Comparison of ENCODE assay signal across 23 cellular contexts in genomic region chr1:9027307-9027706, GRCh38. TPM values are rescaled to one million over a fixed set of nuclear protein-coding genes. Genes with fewer than 3 reads are reported as not detected.
DNase-seq lines count a peak whose midpoint lies in the region; ATAC-seq and TF ChIP-seq lines count a peak whose summit lies in the region.
"Had no signal": no experiment of that assay in that cellular context is flagged by ENCODE, and none has a peak within 500 bp of the region (broad histone marks: within the 10 kb centered on the region; RNA-seq: fewer than 3 reads in every experiment).

No MANE protein-coding gene starts in this region.

- no peaks in the 10 kb centered on the region for H3K27me3 ChIP-seq in GM23338 (ENCODE audit: insufficient read depth)

- H3K79me2 ChIP-seq in GM23338 (replicated peaks; ENCODE audit: insufficient read depth): no peaks in the 10 kb centered on the region

- H3K4me1 Mint-ChIP-seq in GM23338: no peaks in the 10 kb centered on the region; the same call in 2 of the 3 replicates
- H3K4me1 Mint-ChIP-seq: CD4-positive, CD25-positive, alpha-beta regulatory T cell; H9 had no signal

- DNase-seq in NCI-H748 treated with DMSO at 0.1 percent for 48 hours (lab: John Stamatoyannopoulos, UW): peak; percentile 0
- no peak for DNase-seq in NCI-H748 (lab: John Stamatoyannopoulos, UW; ENCODE audit: unreplicated experiment)
- no peak for DNase-seq in GM23338 (ENCODE audit: low spot score)
- DNase-seq in NCI-H2029 treated with DMSO at 0.1 percent for 48 hours (lab: John Stamatoyannopoulos, UW): peak; percentile 25
- DNase-seq in amniotic stem cell (lab: John Stamatoyannopoulos, UW): no peak
- no peak for DNase-seq in NCI-H345 (lab: John Stamatoyannopoulos, UW)
- DNase-seq in NCI-H1436 (lab: John Stamatoyannopoulos, UW): no peak
- DNase-seq: C1 segment of cervical spinal cord; Caco-2; CD4-positive, CD25-positive, alpha-beta regulatory T cell; CD8-positive, alpha-beta T cell; DMS153; DMS79 treated with DMSO at 0.1 percent for 48 hours; GF-D8; H9 had no signal

- 0 out of 2 replicates have a peak overlapping the region, but pooled peaks have one; percentile 10 for H2AFZ ChIP-seq in GM23338

- no peaks in the 10 kb centered on the region for H4K20me1 ChIP-seq in GM23338 (replicated peaks; ENCODE audit: insufficient read depth)

- H3K9me2 ChIP-seq in GM23338 (ENCODE audit: insufficient read depth): no peaks in the 10 kb centered on the region

- H3K27me3 Mint-ChIP-seq in GM23338 (ENCODE audit: insufficient read depth, low read depth, poor library complexity): peaks cover 2% of the 10 kb centered on the region

- H3K36me3 Mint-ChIP-seq in GM23338 (ENCODE audit: low read depth): peaks cover 12% of the 10 kb centered on the region; the same call in 2 of the 3 replicates
- H3K36me3 Mint-ChIP-seq: CD4-positive, CD25-positive, alpha-beta regulatory T cell; CD8-positive, alpha-beta T cell had no signal

- no peak overlapping the region for H3K4me2 ChIP-seq in GM23338

- no peaks in the 10 kb centered on the region for H3K4me1 ChIP-seq in GM23338 (ENCODE audit: insufficient read depth)

- H3K27ac Mint-ChIP-seq in GM23338: no peak overlapping the region
- H3K27ac Mint-ChIP-seq: CD8-positive, alpha-beta T cell; H9 had no signal

- TF ChIP-seq CTCF in C4-2B (conservative IDR thresholded peaks at IDR 0.05) (no peak), GM23338 (conservative IDR thresholded peaks at IDR 0.05; ENCODE audit: low read depth in 2 of 2) (no peak)

- H3K4me3 ChIP-seq in GM23338: no peak overlapping the region

- no peak for ATAC-seq in GM23338
- ATAC-seq: CD8-positive, alpha-beta T cell; HCT116 had no signal

- H3F3A ChIP-seq in GM23338 (replicated peaks; ENCODE audit: low read depth): no peaks in the 10 kb centered on the region

- H3K36me3 ChIP-seq in GM23338 (ENCODE audit: insufficient read depth): no peaks in the 10 kb centered on the region

- peak overlapping the region; percentile 51 for H3K27ac ChIP-seq in C4-2B
- H3K27ac ChIP-seq in GM23338 (ENCODE audit: low read depth): no peak overlapping the region

- no peak overlapping the region for H3K4me3 Mint-ChIP-seq in GM23338
- H3K4me3 Mint-ChIP-seq: CD4-positive, CD25-positive, alpha-beta regulatory T cell; CD8-positive, alpha-beta T cell; H9 had no signal

- peaks cover 28% of the 10 kb centered on the region for H3K9me3 Mint-ChIP-seq in GM23338

TF ChIP-seq in GM23338, 12 proteins besides CTCF, POLR2A, EP300 and RAD21 (continues in another document):
- no peak for TF ChIP-seq NANOG (IDR thresholded peaks at IDR 0.05; ENCODE audit: borderline replicate concordance)
- TF ChIP-seq EZH2phosphoT487 (IDR thresholded peaks at IDR 0.05; ENCODE audit: unreplicated experiment): no peak
- no peak for TF ChIP-seq CREB1 (CRISPR knock-in tag; IDR thresholded peaks at IDR 0.05; ENCODE audit: low read depth)
- TF ChIP-seq POLR2AphosphoS5 (IDR thresholded peaks at IDR 0.05; ENCODE audit: low read depth): no peak
- TF ChIP-seq EZH2 (IDR thresholded peaks at IDR 0.05; ENCODE audit: low read depth, unreplicated experiment): no peak
- TF ChIP-seq, protein P1, sequence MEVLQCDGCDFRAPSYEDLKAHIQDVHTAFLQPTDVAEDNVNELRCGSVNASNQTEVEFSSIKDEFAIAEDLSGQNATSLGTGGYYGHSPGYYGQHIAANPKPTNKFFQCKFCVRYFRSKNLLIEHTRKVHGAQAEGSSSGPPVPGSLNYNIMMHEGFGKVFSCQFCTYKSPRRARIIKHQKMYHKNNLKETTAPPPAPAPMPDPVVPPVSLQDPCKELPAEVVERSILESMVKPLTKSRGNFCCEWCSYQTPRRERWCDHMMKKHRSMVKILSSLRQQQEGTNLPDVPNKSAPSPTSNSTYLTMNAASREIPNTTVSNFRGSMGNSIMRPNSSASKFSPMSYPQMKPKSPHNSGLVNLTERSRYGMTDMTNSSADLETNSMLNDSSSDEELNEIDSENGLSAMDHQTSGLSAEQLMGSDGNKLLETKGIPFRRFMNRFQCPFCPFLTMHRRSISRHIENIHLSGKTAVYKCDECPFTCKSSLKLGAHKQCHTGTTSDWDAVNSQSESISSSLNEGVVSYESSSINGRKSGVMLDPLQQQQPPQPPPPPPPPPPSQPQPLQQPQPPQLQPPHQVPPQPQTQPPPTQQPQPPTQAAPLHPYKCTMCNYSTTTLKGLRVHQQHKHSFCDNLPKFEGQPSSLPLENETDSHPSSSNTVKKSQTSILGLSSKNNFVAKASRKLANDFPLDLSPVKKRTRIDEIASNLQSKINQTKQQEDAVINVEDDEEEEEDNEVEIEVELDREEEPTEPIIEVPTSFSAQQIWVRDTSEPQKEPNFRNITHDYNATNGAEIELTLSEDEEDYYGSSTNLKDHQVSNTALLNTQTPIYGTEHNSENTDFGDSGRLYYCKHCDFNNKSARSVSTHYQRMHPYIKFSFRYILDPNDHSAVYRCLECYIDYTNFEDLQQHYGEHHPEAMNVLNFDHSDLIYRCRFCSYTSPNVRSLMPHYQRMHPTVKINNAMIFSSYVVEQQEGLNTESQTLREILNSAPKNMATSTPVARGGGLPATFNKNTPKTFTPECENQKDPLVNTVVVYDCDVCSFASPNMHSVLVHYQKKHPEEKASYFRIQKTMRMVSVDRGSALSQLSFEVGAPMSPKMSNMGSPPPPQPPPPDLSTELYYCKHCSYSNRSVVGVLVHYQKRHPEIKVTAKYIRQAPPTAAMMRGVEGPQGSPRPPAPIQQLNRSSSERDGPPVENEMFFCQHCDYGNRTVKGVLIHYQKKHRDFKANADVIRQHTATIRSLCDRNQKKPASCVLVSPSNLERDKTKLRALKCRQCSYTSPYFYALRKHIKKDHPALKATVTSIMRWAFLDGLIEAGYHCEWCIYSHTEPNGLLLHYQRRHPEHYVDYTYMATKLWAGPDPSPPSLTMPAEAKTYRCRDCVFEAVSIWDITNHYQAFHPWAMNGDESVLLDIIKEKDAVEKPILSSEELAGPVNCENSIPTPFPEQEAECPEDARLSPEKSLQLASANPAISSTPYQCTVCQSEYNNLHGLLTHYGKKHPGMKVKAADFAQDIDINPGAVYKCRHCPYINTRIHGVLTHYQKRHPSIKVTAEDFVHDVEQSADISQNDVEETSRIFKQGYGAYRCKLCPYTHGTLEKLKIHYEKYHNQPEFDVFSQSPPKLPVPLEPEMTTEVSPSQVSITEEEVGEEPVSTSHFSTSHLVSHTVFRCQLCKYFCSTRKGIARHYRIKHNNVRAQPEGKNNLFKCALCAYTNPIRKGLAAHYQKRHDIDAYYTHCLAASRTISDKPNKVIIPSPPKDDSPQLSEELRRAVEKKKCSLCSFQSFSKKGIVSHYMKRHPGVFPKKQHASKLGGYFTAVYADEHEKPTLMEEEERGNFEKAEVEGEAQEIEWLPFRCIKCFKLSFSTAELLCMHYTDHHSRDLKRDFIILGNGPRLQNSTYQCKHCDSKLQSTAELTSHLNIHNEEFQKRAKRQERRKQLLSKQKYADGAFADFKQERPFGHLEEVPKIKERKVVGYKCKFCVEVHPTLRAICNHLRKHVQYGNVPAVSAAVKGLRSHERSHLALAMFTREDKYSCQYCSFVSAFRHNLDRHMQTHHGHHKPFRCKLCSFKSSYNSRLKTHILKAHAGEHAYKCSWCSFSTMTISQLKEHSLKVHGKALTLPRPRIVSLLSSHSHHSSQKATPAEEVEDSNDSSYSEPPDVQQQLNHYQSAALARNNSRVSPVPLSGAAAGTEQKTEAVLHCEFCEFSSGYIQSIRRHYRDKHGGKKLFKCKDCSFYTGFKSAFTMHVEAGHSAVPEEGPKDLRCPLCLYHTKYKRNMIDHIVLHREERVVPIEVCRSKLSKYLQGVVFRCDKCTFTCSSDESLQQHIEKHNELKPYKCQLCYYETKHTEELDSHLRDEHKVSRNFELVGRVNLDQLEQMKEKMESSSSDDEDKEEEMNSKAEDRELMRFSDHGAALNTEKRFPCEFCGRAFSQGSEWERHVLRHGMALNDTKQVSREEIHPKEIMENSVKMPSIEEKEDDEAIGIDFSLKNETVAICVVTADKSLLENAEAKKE (CRISPR knock-in tag; IDR thresholded peaks at IDR 0.05): no peak
- TF ChIP-seq JUNB (IDR thresholded peaks at IDR 0.05; ENCODE audit: unreplicated experiment): no peak
- TF ChIP-seq, protein P2, sequence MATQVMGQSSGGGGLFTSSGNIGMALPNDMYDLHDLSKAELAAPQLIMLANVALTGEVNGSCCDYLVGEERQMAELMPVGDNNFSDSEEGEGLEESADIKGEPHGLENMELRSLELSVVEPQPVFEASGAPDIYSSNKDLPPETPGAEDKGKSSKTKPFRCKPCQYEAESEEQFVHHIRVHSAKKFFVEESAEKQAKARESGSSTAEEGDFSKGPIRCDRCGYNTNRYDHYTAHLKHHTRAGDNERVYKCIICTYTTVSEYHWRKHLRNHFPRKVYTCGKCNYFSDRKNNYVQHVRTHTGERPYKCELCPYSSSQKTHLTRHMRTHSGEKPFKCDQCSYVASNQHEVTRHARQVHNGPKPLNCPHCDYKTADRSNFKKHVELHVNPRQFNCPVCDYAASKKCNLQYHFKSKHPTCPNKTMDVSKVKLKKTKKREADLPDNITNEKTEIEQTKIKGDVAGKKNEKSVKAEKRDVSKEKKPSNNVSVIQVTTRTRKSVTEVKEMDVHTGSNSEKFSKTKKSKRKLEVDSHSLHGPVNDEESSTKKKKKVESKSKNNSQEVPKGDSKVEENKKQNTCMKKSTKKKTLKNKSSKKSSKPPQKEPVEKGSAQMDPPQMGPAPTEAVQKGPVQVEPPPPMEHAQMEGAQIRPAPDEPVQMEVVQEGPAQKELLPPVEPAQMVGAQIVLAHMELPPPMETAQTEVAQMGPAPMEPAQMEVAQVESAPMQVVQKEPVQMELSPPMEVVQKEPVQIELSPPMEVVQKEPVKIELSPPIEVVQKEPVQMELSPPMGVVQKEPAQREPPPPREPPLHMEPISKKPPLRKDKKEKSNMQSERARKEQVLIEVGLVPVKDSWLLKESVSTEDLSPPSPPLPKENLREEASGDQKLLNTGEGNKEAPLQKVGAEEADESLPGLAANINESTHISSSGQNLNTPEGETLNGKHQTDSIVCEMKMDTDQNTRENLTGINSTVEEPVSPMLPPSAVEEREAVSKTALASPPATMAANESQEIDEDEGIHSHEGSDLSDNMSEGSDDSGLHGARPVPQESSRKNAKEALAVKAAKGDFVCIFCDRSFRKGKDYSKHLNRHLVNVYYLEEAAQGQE (IDR thresholded peaks at IDR 0.05; ENCODE audit: unreplicated experiment): no peak
- TF ChIP-seq ZNF114 (CRISPR knock-in tag; IDR thresholded peaks at IDR 0.05): no peak

RNA-seq across cellular contexts. Expression of gene SLC2A7, which starts 1.1 kb away (rescaled TPM):
- total RNA-seq in GM23338 (2014; rRNA removed; shearing (Covaris generic)): not detected in 2 replicates
- not detected in 2 replicates for polyA plus RNA-seq in GM23338 (2016; fragmentation: Nextera tagmentation; extraction: Ambion mirVana)
- total RNA-seq: A172; A673; Caco-2; CD4-positive, CD25-positive, alpha-beta regulatory T cell; CD8-positive, alpha-beta T cell; Daoy; G401; H4; H9 had no signal
- polyA plus RNA-seq: BJ; CD4-positive, CD25-positive, alpha-beta regulatory T cell had no signal

RNA-seq across cellular contexts. Expression of gene SLC2A5, which starts 42.1 kb away (rescaled TPM):
- total RNA-seq in GM23338 (2014; rRNA removed; shearing (Covaris generic)): 0.03 TPM in 1 of 2 replicates, not detected in the other
- polyA plus RNA-seq in GM23338 (2016; fragmentation: Nextera tagmentation; extraction: Ambion mirVana): not detected in 2 replicates
- total RNA-seq: A172; A673; CD8-positive, alpha-beta T cell; Daoy; H9 had no signal

Comparison
In these comparisons a context has a peak if more than half of its experiments do, and no peak if none do; other contexts are left out.
1. DNase-seq: peak in NCI-H748 treated with DMSO at 0.1 percent for 48 hours (single experiment) and NCI-H2029 treated with DMSO at 0.1 percent for 48 hours (single experiment); none in NCI-H748 (single experiment), GM23338 (single experiment), amniotic stem cell (single experiment), NCI-H345 (single experiment) and NCI-H1436 (single experiment).